22 cellular contexts compared by ENCODE assay signal in the genomic region with DNA sequence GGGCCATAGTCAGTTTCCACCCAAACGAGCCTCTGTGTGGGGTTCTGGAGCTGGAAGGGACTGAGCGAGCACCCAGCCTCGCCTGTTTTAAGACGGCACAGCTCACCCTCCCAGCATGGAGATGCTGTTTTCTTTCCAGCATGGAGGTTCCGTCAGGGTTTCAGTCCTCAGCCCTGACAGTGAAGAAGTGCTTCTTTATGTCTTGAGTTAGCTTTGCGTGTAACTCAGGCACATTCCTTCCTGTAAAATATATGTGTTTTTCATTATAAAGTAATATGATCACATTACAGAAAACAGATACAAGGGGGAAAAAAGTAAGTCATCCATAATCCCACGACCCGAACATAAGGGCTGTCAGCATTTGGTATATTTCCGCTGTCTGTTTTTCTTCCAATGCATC. TPM values are rescaled to one million over a fixed set of nuclear protein-coding genes. Genes with fewer than 3 reads are reported as not detected.
"Had no signal": no experiment of that assay in that cellular context is flagged by ENCODE, and none has a peak within 500 bp of the region (broad histone marks: within the 10 kb centered on the region; RNA-seq: fewer than 3 reads in every experiment).

No MANE protein-coding gene starts in this region.

- H3K4me1 ChIP-seq: parathyroid adenoma, uterus had no signal

- H3K27me3 ChIP-seq: adrenal gland, breast epithelium, neutrophil, tibial artery, uterus had no signal

- H3K9me3 ChIP-seq: adrenal gland, breast epithelium, neutrophil, tibial artery, uterus had no signal

- H2AFZ ChIP-seq: parathyroid adenoma had no signal

- H3K79me2 ChIP-seq: parathyroid adenoma had no signal

- H3K36me3 ChIP-seq: adrenal gland, breast epithelium, neutrophil, tibial artery, uterus had no signal

- H3K9me3 Mint-ChIP-seq: activated T-cell treated with anti-CD3 and anti-CD28 coated beads, Interleukin-2, amount 50 U/mL, for 24 hours; activated T-helper 17 cell treated with anti-CD3 and anti-CD28 coated beads, Interleukin-2, amount 50 U/mL, for 72 hours; central memory CD8-positive, alpha-beta T cell; stimulated activated naive CD8-positive, alpha-beta T cell treated with anti-CD3 and anti-CD28 coated beads, Interleukin-15, Interleukin-2, amounts not matched to agents 100 ng/mL and 50 ng/mL, for 24 hours had no signal

- ATAC-seq: activated T-helper 17 cell treated with anti-CD3 and anti-CD28 coated beads, Interleukin-2, amount 50 U/mL, for 72 hours; left ventricle myocardium superior; right cardiac atrium; WTC11 had no signal

- H3K4me3 Mint-ChIP-seq: activated naive CD8-positive, alpha-beta T cell; activated T-cell treated with anti-CD3 and anti-CD28 coated beads, Interleukin-2, amount 50 U/mL, for 24 hours; activated T-helper 17 cell treated with anti-CD3 and anti-CD28 coated beads, Interleukin-2, amount 50 U/mL, for 72 hours; central memory CD8-positive, alpha-beta T cell; stimulated activated naive CD8-positive, alpha-beta T cell treated with anti-CD3 and anti-CD28 coated beads, Interleukin-15, Interleukin-2, amounts not matched to agents 100 ng/mL and 50 ng/mL, for 24 hours; T-helper 1 cell treated with Interleukin-12 subunit alpha and Interleukin-12 subunit beta and Interleukin-4 antibody, amounts not matched to agents 30 μg/mL and 1 μg/mL, for 36 hours; WTC11 had no signal

- H3K27ac Mint-ChIP-seq: activated naive CD8-positive, alpha-beta T cell; activated T-cell treated with anti-CD3 and anti-CD28 coated beads, Interleukin-2, amount 50 U/mL, for 24 hours; activated T-helper 17 cell treated with anti-CD3 and anti-CD28 coated beads, Interleukin-2, amount 50 U/mL, for 72 hours; stimulated activated naive CD8-positive, alpha-beta T cell treated with anti-CD3 and anti-CD28 coated beads, Interleukin-15, Interleukin-2, amounts not matched to agents 100 ng/mL and 50 ng/mL, for 24 hours; T-helper 1 cell treated with Interleukin-12 subunit alpha and Interleukin-12 subunit beta and Interleukin-4 antibody, amounts not matched to agents 30 μg/mL and 1 μg/mL, for 36 hours; WTC11 had no signal

- H3K4me3 ChIP-seq: adrenal gland, breast epithelium, tibial artery, uterus had no signal

- H3K4me1 Mint-ChIP-seq: activated T-helper 17 cell treated with anti-CD3 and anti-CD28 coated beads, Interleukin-2, amount 50 U/mL, for 72 hours; central memory CD8-positive, alpha-beta T cell; WTC11 had no signal

- H3K27me3 Mint-ChIP-seq: activated naive CD8-positive, alpha-beta T cell; activated T-cell treated with anti-CD3 and anti-CD28 coated beads, Interleukin-2, amount 50 U/mL, for 24 hours had no signal

- H3K27ac ChIP-seq: adrenal gland, breast epithelium, neutrophil, parathyroid adenoma, tibial artery, uterus had no signal

- H3K9ac ChIP-seq: parathyroid adenoma had no signal

- DNase-seq: activated T-cell treated with anti-CD3 and anti-CD28 coated beads, Interleukin-2, amount 50 U/mL, for 24 hours; adrenal gland; foreskin melanocyte; hippocampal formation; left ventricle myocardium superior; mammary epithelial cell; right cardiac atrium; stimulated activated CD4-positive, alpha-beta T cell treated with anti-CD3 and anti-CD28 coated beads, Interleukin-12 subunit alpha, Interleukin-12 subunit beta, amount 100 ng/mL, for 4 hours; T1000; tibial artery; uterus had no signal

- H3K36me3 Mint-ChIP-seq: activated naive CD8-positive, alpha-beta T cell; WTC11 had no signal

RNA-seq across cellular contexts. Expression of a gene that starts 5.1 kb away (rescaled TPM):
- total RNA-seq: WTC11 had no signal

RNA-seq across cellular contexts. Expression of a gene that starts 31.4 kb away (rescaled TPM):
- total RNA-seq: astrocyte, breast epithelium, left ventricle myocardium superior, pulmonary artery endothelial cell had no signal

RNA-seq across cellular contexts. Expression of a gene that starts 46.5 kb away (rescaled TPM):
- total RNA-seq: astrocyte, breast epithelium, left ventricle myocardium superior, mammary epithelial cell, pulmonary artery endothelial cell, right cardiac atrium, uterus, WTC11 had no signal
